Comparison of ENCODE assay signal across 1 cellular context in the genomic region with DNA sequence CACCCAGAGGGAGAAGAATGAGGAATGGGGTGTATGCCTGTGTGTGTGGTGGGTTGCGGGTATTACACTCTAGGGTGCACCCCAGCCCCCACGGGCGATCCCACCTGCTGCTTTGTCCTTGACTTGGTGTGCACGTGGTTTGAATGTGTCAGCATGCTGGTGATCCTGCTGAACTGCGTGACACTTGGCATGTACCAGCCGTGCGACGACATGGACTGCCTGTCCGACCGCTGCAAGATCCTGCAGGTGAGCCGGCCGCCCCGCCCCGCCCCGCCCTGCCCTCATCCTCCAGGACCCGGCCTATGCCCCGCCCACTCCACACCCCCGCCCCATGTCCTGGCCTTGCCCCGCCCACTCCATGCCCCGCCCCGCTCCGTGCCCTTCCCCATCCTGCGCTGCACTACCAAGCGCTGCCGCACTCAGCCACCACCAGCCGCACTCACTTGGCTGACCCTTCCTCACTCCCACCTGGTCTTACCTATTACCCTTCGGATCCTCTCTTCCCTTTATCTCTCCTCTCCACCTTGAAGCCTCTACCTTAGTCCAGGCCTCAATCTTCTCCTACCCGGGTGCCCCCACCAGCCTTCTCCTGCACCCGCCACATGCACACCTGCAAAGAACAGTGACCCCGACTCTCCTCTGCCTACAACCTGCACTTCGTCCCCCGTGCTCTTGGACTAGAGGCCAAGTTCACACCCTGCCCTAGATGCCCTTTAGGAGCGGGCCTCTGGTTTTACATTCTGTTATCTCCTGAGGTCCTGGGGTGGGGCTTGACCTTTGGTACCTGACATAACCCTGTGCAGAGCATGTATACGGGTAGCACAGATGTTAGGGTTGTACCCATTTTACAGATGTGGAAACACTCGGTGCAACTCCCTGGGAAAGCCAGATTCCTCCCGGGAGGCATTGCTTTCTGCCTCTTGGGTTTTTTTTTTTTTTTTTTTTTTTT.
TF ChIP-seq lines count a peak whose summit lies in the region.

No MANE protein-coding gene starts in this region.

TF ChIP-seq in GM23338, 12 proteins besides CTCF, POLR2A, EP300 and RAD21 (continued from another document):
- TF ChIP-seq, protein P1, sequence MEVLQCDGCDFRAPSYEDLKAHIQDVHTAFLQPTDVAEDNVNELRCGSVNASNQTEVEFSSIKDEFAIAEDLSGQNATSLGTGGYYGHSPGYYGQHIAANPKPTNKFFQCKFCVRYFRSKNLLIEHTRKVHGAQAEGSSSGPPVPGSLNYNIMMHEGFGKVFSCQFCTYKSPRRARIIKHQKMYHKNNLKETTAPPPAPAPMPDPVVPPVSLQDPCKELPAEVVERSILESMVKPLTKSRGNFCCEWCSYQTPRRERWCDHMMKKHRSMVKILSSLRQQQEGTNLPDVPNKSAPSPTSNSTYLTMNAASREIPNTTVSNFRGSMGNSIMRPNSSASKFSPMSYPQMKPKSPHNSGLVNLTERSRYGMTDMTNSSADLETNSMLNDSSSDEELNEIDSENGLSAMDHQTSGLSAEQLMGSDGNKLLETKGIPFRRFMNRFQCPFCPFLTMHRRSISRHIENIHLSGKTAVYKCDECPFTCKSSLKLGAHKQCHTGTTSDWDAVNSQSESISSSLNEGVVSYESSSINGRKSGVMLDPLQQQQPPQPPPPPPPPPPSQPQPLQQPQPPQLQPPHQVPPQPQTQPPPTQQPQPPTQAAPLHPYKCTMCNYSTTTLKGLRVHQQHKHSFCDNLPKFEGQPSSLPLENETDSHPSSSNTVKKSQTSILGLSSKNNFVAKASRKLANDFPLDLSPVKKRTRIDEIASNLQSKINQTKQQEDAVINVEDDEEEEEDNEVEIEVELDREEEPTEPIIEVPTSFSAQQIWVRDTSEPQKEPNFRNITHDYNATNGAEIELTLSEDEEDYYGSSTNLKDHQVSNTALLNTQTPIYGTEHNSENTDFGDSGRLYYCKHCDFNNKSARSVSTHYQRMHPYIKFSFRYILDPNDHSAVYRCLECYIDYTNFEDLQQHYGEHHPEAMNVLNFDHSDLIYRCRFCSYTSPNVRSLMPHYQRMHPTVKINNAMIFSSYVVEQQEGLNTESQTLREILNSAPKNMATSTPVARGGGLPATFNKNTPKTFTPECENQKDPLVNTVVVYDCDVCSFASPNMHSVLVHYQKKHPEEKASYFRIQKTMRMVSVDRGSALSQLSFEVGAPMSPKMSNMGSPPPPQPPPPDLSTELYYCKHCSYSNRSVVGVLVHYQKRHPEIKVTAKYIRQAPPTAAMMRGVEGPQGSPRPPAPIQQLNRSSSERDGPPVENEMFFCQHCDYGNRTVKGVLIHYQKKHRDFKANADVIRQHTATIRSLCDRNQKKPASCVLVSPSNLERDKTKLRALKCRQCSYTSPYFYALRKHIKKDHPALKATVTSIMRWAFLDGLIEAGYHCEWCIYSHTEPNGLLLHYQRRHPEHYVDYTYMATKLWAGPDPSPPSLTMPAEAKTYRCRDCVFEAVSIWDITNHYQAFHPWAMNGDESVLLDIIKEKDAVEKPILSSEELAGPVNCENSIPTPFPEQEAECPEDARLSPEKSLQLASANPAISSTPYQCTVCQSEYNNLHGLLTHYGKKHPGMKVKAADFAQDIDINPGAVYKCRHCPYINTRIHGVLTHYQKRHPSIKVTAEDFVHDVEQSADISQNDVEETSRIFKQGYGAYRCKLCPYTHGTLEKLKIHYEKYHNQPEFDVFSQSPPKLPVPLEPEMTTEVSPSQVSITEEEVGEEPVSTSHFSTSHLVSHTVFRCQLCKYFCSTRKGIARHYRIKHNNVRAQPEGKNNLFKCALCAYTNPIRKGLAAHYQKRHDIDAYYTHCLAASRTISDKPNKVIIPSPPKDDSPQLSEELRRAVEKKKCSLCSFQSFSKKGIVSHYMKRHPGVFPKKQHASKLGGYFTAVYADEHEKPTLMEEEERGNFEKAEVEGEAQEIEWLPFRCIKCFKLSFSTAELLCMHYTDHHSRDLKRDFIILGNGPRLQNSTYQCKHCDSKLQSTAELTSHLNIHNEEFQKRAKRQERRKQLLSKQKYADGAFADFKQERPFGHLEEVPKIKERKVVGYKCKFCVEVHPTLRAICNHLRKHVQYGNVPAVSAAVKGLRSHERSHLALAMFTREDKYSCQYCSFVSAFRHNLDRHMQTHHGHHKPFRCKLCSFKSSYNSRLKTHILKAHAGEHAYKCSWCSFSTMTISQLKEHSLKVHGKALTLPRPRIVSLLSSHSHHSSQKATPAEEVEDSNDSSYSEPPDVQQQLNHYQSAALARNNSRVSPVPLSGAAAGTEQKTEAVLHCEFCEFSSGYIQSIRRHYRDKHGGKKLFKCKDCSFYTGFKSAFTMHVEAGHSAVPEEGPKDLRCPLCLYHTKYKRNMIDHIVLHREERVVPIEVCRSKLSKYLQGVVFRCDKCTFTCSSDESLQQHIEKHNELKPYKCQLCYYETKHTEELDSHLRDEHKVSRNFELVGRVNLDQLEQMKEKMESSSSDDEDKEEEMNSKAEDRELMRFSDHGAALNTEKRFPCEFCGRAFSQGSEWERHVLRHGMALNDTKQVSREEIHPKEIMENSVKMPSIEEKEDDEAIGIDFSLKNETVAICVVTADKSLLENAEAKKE (CRISPR knock-in tag; IDR thresholded peaks at IDR 0.05) = no peak
TF ChIP-seq in GM23338: peak in this region for 0.
